2 cellular contexts compared by ENCODE assay signal in the genomic region with DNA sequence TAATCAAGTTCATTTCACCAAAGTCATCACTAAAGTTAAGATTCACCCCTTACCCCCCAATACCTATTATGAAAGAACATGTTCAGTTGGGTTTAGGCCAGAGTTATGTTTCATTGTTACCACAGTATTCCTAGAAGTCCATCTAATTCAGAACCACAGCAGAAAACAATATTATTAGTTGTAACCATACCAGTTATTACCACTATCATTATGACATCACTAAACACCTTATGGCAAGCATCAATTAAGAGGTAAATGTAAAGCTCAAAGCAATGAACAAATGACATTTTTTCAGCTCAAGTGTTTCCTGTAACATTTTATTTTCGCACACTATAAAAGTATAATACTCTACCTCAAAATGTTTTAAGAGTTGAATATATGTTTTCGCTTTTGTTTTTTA.
TF ChIP-seq lines count a peak whose summit lies in the region.

No MANE protein-coding gene starts in this region.

TF ChIP-seq in HEK293, 187 proteins besides CTCF, POLR2A, EP300 and RAD21 (continued from another document):
- TF ChIP-seq, protein P1, sequence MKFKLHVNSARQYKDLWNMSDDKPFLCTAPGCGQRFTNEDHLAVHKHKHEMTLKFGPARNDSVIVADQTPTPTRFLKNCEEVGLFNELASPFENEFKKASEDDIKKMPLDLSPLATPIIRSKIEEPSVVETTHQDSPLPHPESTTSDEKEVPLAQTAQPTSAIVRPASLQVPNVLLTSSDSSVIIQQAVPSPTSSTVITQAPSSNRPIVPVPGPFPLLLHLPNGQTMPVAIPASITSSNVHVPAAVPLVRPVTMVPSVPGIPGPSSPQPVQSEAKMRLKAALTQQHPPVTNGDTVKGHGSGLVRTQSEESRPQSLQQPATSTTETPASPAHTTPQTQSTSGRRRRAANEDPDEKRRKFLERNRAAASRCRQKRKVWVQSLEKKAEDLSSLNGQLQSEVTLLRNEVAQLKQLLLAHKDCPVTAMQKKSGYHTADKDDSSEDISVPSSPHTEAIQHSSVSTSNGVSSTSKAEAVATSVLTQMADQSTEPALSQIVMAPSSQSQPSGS (tag by site-specific recombination; IDR thresholded peaks at IDR 0.05; ENCODE audit: low read depth), result peak; percentile 51; the same call in 1 of the 2 replicates

TF ChIP-seq in WTC11, 78 proteins besides CTCF, POLR2A, EP300 and RAD21 (continued from another document):
- TF ChIP-seq, protein P2, sequence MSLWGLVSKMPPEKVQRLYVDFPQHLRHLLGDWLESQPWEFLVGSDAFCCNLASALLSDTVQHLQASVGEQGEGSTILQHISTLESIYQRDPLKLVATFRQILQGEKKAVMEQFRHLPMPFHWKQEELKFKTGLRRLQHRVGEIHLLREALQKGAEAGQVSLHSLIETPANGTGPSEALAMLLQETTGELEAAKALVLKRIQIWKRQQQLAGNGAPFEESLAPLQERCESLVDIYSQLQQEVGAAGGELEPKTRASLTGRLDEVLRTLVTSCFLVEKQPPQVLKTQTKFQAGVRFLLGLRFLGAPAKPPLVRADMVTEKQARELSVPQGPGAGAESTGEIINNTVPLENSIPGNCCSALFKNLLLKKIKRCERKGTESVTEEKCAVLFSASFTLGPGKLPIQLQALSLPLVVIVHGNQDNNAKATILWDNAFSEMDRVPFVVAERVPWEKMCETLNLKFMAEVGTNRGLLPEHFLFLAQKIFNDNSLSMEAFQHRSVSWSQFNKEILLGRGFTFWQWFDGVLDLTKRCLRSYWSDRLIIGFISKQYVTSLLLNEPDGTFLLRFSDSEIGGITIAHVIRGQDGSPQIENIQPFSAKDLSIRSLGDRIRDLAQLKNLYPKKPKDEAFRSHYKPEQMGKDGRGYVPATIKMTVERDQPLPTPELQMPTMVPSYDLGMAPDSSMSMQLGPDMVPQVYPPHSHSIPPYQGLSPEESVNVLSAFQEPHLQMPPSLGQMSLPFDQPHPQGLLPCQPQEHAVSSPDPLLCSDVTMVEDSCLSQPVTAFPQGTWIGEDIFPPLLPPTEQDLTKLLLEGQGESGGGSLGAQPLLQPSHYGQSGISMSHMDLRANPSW (CRISPR knock-in tag; conservative IDR thresholded peaks at IDR 0.05; ENCODE audit: low read depth), result no peak
- TF ChIP-seq TEAD1 (CRISPR knock-in tag; IDR thresholded peaks at IDR 0.05) (no peak), ZNF263 (CRISPR knock-in tag; IDR thresholded peaks at IDR 0.05; ENCODE audit: low read depth) (no peak)
TF ChIP-seq in WTC11: peak in this region for 0.
